ENCODE assay signal across 14 cellular contexts in genomic region chr10:112906945-112907344, GRCh38. TPM values are rescaled to one million over a fixed set of nuclear protein-coding genes. Genes with fewer than 3 reads are reported as not detected.
DNase-seq lines count a peak whose midpoint lies in the region; ATAC-seq and TF ChIP-seq lines count a peak whose summit lies in the region.
"Had no signal": no experiment of that assay in that cellular context is flagged by ENCODE, and none has a peak within 500 bp of the region (broad histone marks: within the 10 kb centered on the region; RNA-seq: fewer than 3 reads in every experiment).

No MANE protein-coding gene starts in this region.

- H3K27ac ChIP-seq in suprapubic skin: peak overlapping the region; percentile 54
- H3K27ac ChIP-seq in tibial nerve: no peak overlapping the region
- H3K27ac ChIP-seq: C4-2B had no signal

- ATAC-seq in left lobe of liver (peak; percentile 19), GM19452 (IDR thresholded peaks at IDR 0.05; ENCODE audit: unreplicated experiment) (no peak)
- ATAC-seq: HepG2 had no signal

- no peak overlapping the region for H3K4me3 ChIP-seq in BE2C (ENCODE audit: low read depth, low read length)
- H3K4me3 ChIP-seq in suprapubic skin: no peak overlapping the region
- H3K4me3 ChIP-seq in tibial nerve: no peak overlapping the region

- TF ChIP-seq CTCF in BE2C (IDR thresholded peaks at IDR 0.05; ENCODE audit: low read depth, low read length) (no peak), suprapubic skin (IDR thresholded peaks at IDR 0.05) (no peak), tibial nerve (IDR thresholded peaks at IDR 0.05) (no peak)

- no peak for TF ChIP-seq POLR2A in suprapubic skin (IDR thresholded peaks at IDR 0.05)
- no peak for TF ChIP-seq POLR2A in tibial nerve (IDR thresholded peaks at IDR 0.05)

- DNase-seq in BE2C: peak; percentile 23
- DNase-seq in left lobe of liver (ENCODE audit: low spot score): no peak
- no peak for DNase-seq in suprapubic skin (ENCODE audit: low spot score in 2 of 2)
- DNase-seq in tibial nerve (ENCODE audit: low spot score in 2 of 2): no peak
- DNase-seq in effector CD4-positive, alpha-beta T cell: no peak
- DNase-seq in activated CD8-positive, alpha-beta memory T cell treated with anti-CD3 and anti-CD28 coated beads for 24 hours: no peak
- DNase-seq: ACHN; Caco-2; CD4-positive, alpha-beta T cell; GOT3; H9 had no signal

- no peaks in the 10 kb centered on the region for H3K4me1 ChIP-seq in BE2C
- H3K4me1 ChIP-seq in suprapubic skin: no peaks in the 10 kb centered on the region
- no peaks in the 10 kb centered on the region for H3K4me1 ChIP-seq in tibial nerve

- H3K9me3 ChIP-seq in BE2C (no peaks in the 10 kb centered on the region), suprapubic skin (no peaks in the 10 kb centered on the region), tibial nerve (no peaks in the 10 kb centered on the region)
- H3K9me3 ChIP-seq: Caco-2 had no signal

- WGBS in suprapubic skin: 91% methylated on average over 7 of the region's 8 CpGs
- 82 to 91% methylated on average over 7 to 8 of the region's 8 CpGs for WGBS in tibial nerve, 2 donors

- TF ChIP-seq EP300 in suprapubic skin (IDR thresholded peaks at IDR 0.05): no peak
- peak; percentile 18 to 48 for TF ChIP-seq EP300 in tibial nerve (IDR thresholded peaks at IDR 0.05)

- H3K27me3 ChIP-seq in BE2C (no peaks in the 10 kb centered on the region), suprapubic skin (no peaks in the 10 kb centered on the region), tibial nerve (no peaks in the 10 kb centered on the region)

- H3K36me3 ChIP-seq in BE2C: no peaks in the 10 kb centered on the region
- H3K36me3 ChIP-seq in suprapubic skin: no peaks in the 10 kb centered on the region
- H3K36me3 ChIP-seq in tibial nerve: no peaks in the 10 kb centered on the region

RNA-seq across cellular contexts. Expression of gene TCF7L2, which starts 43.1 kb away (rescaled TPM):
- polyA plus RNA-seq in BE2C (2012; ENCODE audit: insufficient read depth, insufficient read length, low read depth): 41.5 TPM
- 18.7 TPM for total RNA-seq in left lobe of liver
- 10 to 100 TPM in 3 of 4 donors, 1 to 10 TPM in 1; 9.9 to 23.3 (median 15.2) TPM for total RNA-seq in suprapubic skin
- 10 to 100 TPM; 25.1 to 38.9 (median 26.9) TPM for total RNA-seq in tibial nerve
